In the genomic region with DNA sequence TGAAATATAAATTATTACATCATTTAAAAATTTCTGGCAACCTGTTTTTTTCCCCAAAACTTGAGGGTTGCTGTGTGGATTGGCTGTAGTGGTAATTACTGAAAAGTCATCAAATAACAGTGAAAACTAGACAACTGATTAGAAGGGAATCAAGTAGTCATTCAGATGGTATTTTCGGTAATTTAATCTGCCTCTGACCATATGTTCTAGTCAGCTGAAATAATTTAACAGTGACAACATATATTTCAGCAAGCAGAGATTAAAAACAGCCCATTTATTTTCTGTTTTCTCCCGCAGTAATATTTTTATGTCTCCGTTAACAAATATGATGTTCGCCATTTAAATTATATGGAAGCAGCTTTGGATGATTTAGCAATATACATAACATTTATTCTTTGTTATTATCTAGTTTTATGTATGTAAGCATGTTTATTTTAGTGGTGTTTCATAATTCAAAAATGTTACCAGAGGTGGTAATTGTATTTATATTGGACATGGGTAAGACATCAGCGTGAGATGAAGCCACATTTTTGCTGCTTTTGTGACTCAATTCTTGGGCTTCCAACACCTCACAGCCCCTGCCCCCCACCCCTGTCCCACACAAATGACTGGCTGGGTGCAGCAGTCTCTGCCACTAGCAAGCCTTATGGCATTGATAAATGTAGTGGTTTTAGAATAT, we compare ENCODE assay signal across 19 cellular contexts.
DNase-seq lines count a peak whose midpoint lies in the region; ATAC-seq and TF ChIP-seq lines count a peak whose summit lies in the region.
"Had no signal": no experiment of that assay in that cellular context is flagged by ENCODE, and none has a peak within 500 bp of the region (broad histone marks: within the 10 kb centered on the region; RNA-seq: fewer than 3 reads in every experiment).

No MANE protein-coding gene starts in this region.

- H3K27me3 ChIP-seq in osteoblast (ENCODE audit: insufficient read depth, low read length): no peaks in the 10 kb centered on the region

- no peaks in the 10 kb centered on the region for H3K36me3 ChIP-seq in osteoblast (ENCODE audit: insufficient read depth, low read length)
- H3K36me3 ChIP-seq: lower lobe of right lung had no signal

- no peaks in the 10 kb centered on the region for H3K9me3 ChIP-seq in osteoblast (ENCODE audit: low read depth, low read length)
- H3K9me3 ChIP-seq: lower lobe of right lung had no signal

- no peak overlapping the region for H2AFZ ChIP-seq in osteoblast (ENCODE audit: low read length)

- TF ChIP-seq CTCF in cardiac fibroblast (IDR thresholded peaks at IDR 0.05; ENCODE audit: low read depth, low read length): no peak
- no peak for TF ChIP-seq CTCF in osteoblast (IDR thresholded peaks at IDR 0.05; ENCODE audit: extremely low read depth, low read depth, low read length)
- no peak for TF ChIP-seq CTCF in omental fat pad (IDR thresholded peaks at IDR 0.05)

- H3K4me3 ChIP-seq in cardiac fibroblast (replicated peaks in 1 of 2; ENCODE audit: low read depth in 2 of 2, low read length in 2 of 2) (no peak overlapping the region), osteoblast (ENCODE audit: insufficient read depth, low read length) (no peak overlapping the region)
- H3K4me3 ChIP-seq: lower lobe of right lung had no signal

- peak overlapping the region; percentile 59 for H3K4me2 ChIP-seq in osteoblast (ENCODE audit: insufficient read depth, low read length)

- DNase-seq in AG20443 (ENCODE audit: low spot score) (peak; percentile 68), NCI-H1694 (lab: John Stamatoyannopoulos, UW) (peak; percentile 56), cardiac fibroblast (ENCODE audit: low read depth in 2 of 2) (peak; percentile 40 to 79), osteoblast (ENCODE audit: insufficient read length, low spot score, missing footprints) (peak; percentile 89), DMS153 (lab: John Stamatoyannopoulos, UW) (no peak), omental fat pad (ENCODE audit: low spot score) (no peak)
- DNase-seq: AML-193; amniotic stem cell; DMS79; lower lobe of right lung; natural killer cell; NCI-H1105; NCI-H510A; stimulated activated CD4-positive, alpha-beta T cell treated with anti-CD3 and anti-CD28 coated beads, Interleukin-4, amount 100 ng/mL, for 24 hours; trophoblast cell had no signal

- peak overlapping the region; percentile 90 for H3K27ac ChIP-seq in osteoblast (ENCODE audit: low read depth, low read length)
- H3K27ac ChIP-seq: lower lobe of right lung, VCaP had no signal

- peaks cover 36% of the 10 kb centered on the region for H4K20me1 ChIP-seq in osteoblast (ENCODE audit: insufficient read depth, low read length)

- peaks cover 81% of the 10 kb centered on the region for H3K79me2 ChIP-seq in osteoblast (ENCODE audit: insufficient read depth, low read length)

- peaks cover 38% of the 10 kb centered on the region for H3K4me1 ChIP-seq in osteoblast (ENCODE audit: insufficient read depth, low read length)

- ATAC-seq in HG02571 (IDR thresholded peaks at IDR 0.05; ENCODE audit: unreplicated experiment) (no peak), GM21390 (IDR thresholded peaks at IDR 0.05; ENCODE audit: unreplicated experiment) (no peak), omental fat pad (ENCODE audit: low FRiP score) (no peak)
- ATAC-seq: activated T-helper 17 cell treated with anti-CD3 and anti-CD28 coated beads, Interleukin-2, amount 50 U/mL, for 72 hours; lower lobe of right lung; natural killer cell had no signal

Comparison
In these comparisons a context has a peak if more than half of its experiments do, and no peak if none do; other contexts are left out.
1. DNase-seq: peak in AG20443 (single experiment), NCI-H1694 (single experiment), cardiac fibroblast (2 of 2) and osteoblast (single experiment); none in DMS153 (single experiment) and omental fat pad (single experiment).